ENCODE assay signal across 1 cellular context in genomic region chr19:57903298-57904174, GRCh38.
TF ChIP-seq lines count a peak whose summit lies in the region.

No MANE protein-coding gene starts in this region.

TF ChIP-seq in K562, 482 proteins besides CTCF, POLR2A, EP300 and RAD21:
- no peak for TF ChIP-seq HDAC3 (IDR thresholded peaks at IDR 0.05; ENCODE audit: borderline replicate concordance, partially characterized antibody)
- no peak for TF ChIP-seq SIRT6 (IDR thresholded peaks at IDR 0.05; ENCODE audit: low read depth, low read length)
- TF ChIP-seq CEBPB (tag; IDR thresholded peaks at IDR 0.05): 0 out of 2 replicates have a peak, but pooled peaks have one; percentile 9
- no peak for TF ChIP-seq POLR2AphosphoS2 (IDR thresholded peaks at IDR 0.05; ENCODE audit: low read length)
- no peak for TF ChIP-seq CEBPG (CRISPR knock-in tag; IDR thresholded peaks at IDR 0.05)
- TF ChIP-seq CEBPG (tag; conservative IDR thresholded peaks at IDR 0.05 in 1 of 2, IDR thresholded peaks at IDR 0.05 in 1 of 2): peak in 1 of 2 experiments; percentile 52; a peak in 2 of 4 replicates
- no peak for TF ChIP-seq MECOM (CRISPR knock-in tag; IDR thresholded peaks at IDR 0.05)
- TF ChIP-seq CC2D1A (IDR thresholded peaks at IDR 0.05): no peak
- TF ChIP-seq ATF6 (CRISPR knock-in tag; IDR thresholded peaks at IDR 0.05): no peak
- TF ChIP-seq BCL6 (CRISPR knock-in tag; IDR thresholded peaks at IDR 0.05): no peak
TF ChIP-seq in K562: peak in this region for 2.
